ENCODE assay signal across 8 cellular contexts in the genomic region with DNA sequence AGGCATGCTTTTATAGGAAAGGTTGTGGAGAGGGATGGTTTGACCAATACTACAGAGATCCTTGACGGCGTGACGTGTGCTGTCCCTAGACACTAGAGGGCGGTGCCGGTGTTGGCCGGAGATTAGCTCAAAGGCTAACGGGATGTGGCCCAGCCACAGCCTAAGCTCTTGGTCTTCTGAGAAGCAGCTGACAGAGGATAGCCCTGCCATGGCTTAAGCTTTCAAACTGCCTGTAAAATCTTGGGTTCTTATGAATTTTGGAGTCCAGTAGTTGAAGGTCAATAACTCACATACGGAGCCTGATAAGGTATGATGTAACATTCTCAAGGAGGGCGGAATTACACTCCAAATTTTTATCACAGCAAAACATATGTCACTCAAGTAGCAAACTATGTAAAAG.
DNase-seq lines count a peak whose midpoint lies in the region; ATAC-seq and TF ChIP-seq lines count a peak whose summit lies in the region.

No MANE protein-coding gene starts in this region.

- H3K27ac ChIP-seq in CD4-positive, alpha-beta T cell (ENCODE audit: low read depth, low read length) = no peak overlapping the region
- no peak overlapping the region for H3K27ac ChIP-seq in gastrocnemius medialis

- H3K9me3 ChIP-seq in CD4-positive, alpha-beta T cell (ENCODE audit: control insufficient read depth, low read length) = no peaks in the 10 kb centered on the region
- no peaks in the 10 kb centered on the region for H3K9me3 ChIP-seq in gastrocnemius medialis

- no peak for ATAC-seq in CD4-positive, alpha-beta T cell (ENCODE audit: poor library complexity)
- ATAC-seq in GM18505 (IDR thresholded peaks at IDR 0.05; ENCODE audit: unreplicated experiment) (peak; percentile 99), HG02763 (IDR thresholded peaks at IDR 0.05; ENCODE audit: unreplicated experiment) (peak; percentile 96), gastrocnemius medialis (no peak)
- peak; percentile 84 to 95 for ATAC-seq in stimulated activated naive B cell treated with anti-CD40 and anti-IgM and Interleukin-4, amounts not matched to agents 10 μg/mL and 1 μg/mL and 100 μg/mL, for 72 hours (replicated peaks)

- H3K27ac Mint-ChIP-seq in CD4-positive, alpha-beta T cell = no peak overlapping the region
- H3K27ac Mint-ChIP-seq in activated naive CD8-positive, alpha-beta T cell treated with anti-CD3 and anti-CD28 coated beads for 36 hours = no peak overlapping the region
- H3K27ac Mint-ChIP-seq in stimulated activated naive B cell treated with anti-CD40 and anti-IgM and Interleukin-4, amounts not matched to agents 10 μg/mL and 1 μg/mL and 100 μg/mL, for 72 hours = no peak overlapping the region

- H3K36me3 ChIP-seq in gastrocnemius medialis = no peaks in the 10 kb centered on the region

- in situ Hi-C loops in gastrocnemius medialis (cut with MboI; ENCODE audit: low sequenced_read_pairs in 4 of 4) = no loop called here

- no peaks in the 10 kb centered on the region for H3K27me3 ChIP-seq in CD4-positive, alpha-beta T cell (ENCODE audit: control insufficient read depth, insufficient read depth, low read length)
- H3K27me3 ChIP-seq in gastrocnemius medialis = no peaks in the 10 kb centered on the region

- POLR2A ChIA-PET in CD4-positive, alpha-beta T cell (lab: Charles Lee) = no interaction called here

- H3K4me3 ChIP-seq in NB4 (ENCODE audit: low read depth, low read length) (no peak overlapping the region), gastrocnemius medialis (no peak overlapping the region)

- H3K4me1 ChIP-seq in gastrocnemius medialis = no peaks in the 10 kb centered on the region

- intact Hi-C loops in CD4-positive, alpha-beta T cell (cut with DNase I, micrococcal nuclease) = loop anchor here in 1 of 2 experiments (5.0 kb wide), 1 partner anchor 515 kb away; the partner anchor contains the start of gene ATXN7L3B
- intact Hi-C loops in gastrocnemius medialis (cut with DNase I; ENCODE audit: low total_unique reads) = no loop called here

- H3K27me3 Mint-ChIP-seq in CD4-positive, alpha-beta T cell = no peaks in the 10 kb centered on the region
- H3K27me3 Mint-ChIP-seq in activated naive CD8-positive, alpha-beta T cell treated with anti-CD3 and anti-CD28 coated beads for 36 hours = no peaks in the 10 kb centered on the region
- no peaks in the 10 kb centered on the region for H3K27me3 Mint-ChIP-seq in stimulated activated naive B cell treated with anti-CD40 and anti-IgM and Interleukin-4, amounts not matched to agents 10 μg/mL and 1 μg/mL and 100 μg/mL, for 72 hours

- no peaks in the 10 kb centered on the region for H3K4me1 Mint-ChIP-seq in CD4-positive, alpha-beta T cell (ENCODE audit: low read depth)
- no peaks in the 10 kb centered on the region for H3K4me1 Mint-ChIP-seq in activated naive CD8-positive, alpha-beta T cell treated with anti-CD3 and anti-CD28 coated beads for 36 hours
- no peaks in the 10 kb centered on the region for H3K4me1 Mint-ChIP-seq in stimulated activated naive B cell treated with anti-CD40 and anti-IgM and Interleukin-4, amounts not matched to agents 10 μg/mL and 1 μg/mL and 100 μg/mL, for 72 hours

- no peak for DNase-seq in CD4-positive, alpha-beta T cell
- DNase-seq in NB4 (ENCODE audit: low read depth) = peak; percentile 72
- peak; percentile 18 for DNase-seq in activated naive CD8-positive, alpha-beta T cell treated with anti-CD3 and anti-CD28 coated beads for 36 hours
- DNase-seq in hypothalamus (lab: John Stamatoyannopoulos, UW) = peak in 33 of 51 donors; percentile 1 to 68 (median 26)
- peak; percentile 2 for DNase-seq in stimulated activated naive B cell treated with anti-CD40 and anti-IgM and Interleukin-4, amounts not matched to agents 10 μg/mL and 1 μg/mL and 100 μg/mL, for 72 hours
- DNase-seq in gastrocnemius medialis = no peak

- TF ChIP-seq POLR2A in GM18505 (IDR thresholded peaks at IDR 0.05; ENCODE audit: borderline replicate concordance, extremely low read depth, insufficient read depth, insufficient read length) (no peak), NB4 (IDR thresholded peaks at IDR 0.05; ENCODE audit: extremely low read depth, insufficient read length) (no peak), gastrocnemius medialis (IDR thresholded peaks at IDR 0.05) (no peak)

- CTCF ChIA-PET in CD4-positive, alpha-beta T cell (lab: Charles Lee) = no interaction called here

- H3K9me3 Mint-ChIP-seq in CD4-positive, alpha-beta T cell = no peaks in the 10 kb centered on the region
- H3K9me3 Mint-ChIP-seq in activated naive CD8-positive, alpha-beta T cell treated with anti-CD3 and anti-CD28 coated beads for 36 hours = no peaks in the 10 kb centered on the region
- no peaks in the 10 kb centered on the region for H3K9me3 Mint-ChIP-seq in stimulated activated naive B cell treated with anti-CD40 and anti-IgM and Interleukin-4, amounts not matched to agents 10 μg/mL and 1 μg/mL and 100 μg/mL, for 72 hours

- no peaks in the 10 kb centered on the region for H3K36me3 Mint-ChIP-seq in CD4-positive, alpha-beta T cell (ENCODE audit: low read depth)
- H3K36me3 Mint-ChIP-seq in activated naive CD8-positive, alpha-beta T cell treated with anti-CD3 and anti-CD28 coated beads for 36 hours = no peaks in the 10 kb centered on the region
- no peaks in the 10 kb centered on the region for H3K36me3 Mint-ChIP-seq in stimulated activated naive B cell treated with anti-CD40 and anti-IgM and Interleukin-4, amounts not matched to agents 10 μg/mL and 1 μg/mL and 100 μg/mL, for 72 hours

- TF ChIP-seq CTCF in CD4-positive, alpha-beta T cell (IDR thresholded peaks at IDR 0.05) = peak; percentile 15
- TF ChIP-seq CTCF in NB4 (IDR thresholded peaks at IDR 0.05; ENCODE audit: low read depth, low read length) = peak; percentile 90
- peak in 1 of 5 experiments; percentile 22 for TF ChIP-seq CTCF in gastrocnemius medialis (IDR thresholded peaks at IDR 0.05 in 4 of 5, conservative IDR thresholded peaks at IDR 0.05 in 1 of 5)

- H3K4me3 Mint-ChIP-seq in CD4-positive, alpha-beta T cell = no peak overlapping the region
- no peak overlapping the region for H3K4me3 Mint-ChIP-seq in activated naive CD8-positive, alpha-beta T cell treated with anti-CD3 and anti-CD28 coated beads for 36 hours
- no peak overlapping the region for H3K4me3 Mint-ChIP-seq in stimulated activated naive B cell treated with anti-CD40 and anti-IgM and Interleukin-4, amounts not matched to agents 10 μg/mL and 1 μg/mL and 100 μg/mL, for 72 hours

Comparison
In these comparisons a context has a peak if more than half of its experiments do, and no peak if none do; other contexts are left out.
1. ATAC-seq: peak in GM18505 (single experiment), HG02763 (single experiment) and stimulated activated naive B cell treated with anti-CD40 and anti-IgM and Interleukin-4, amounts not matched to agents 10 μg/mL and 1 μg/mL and 100 μg/mL, for 72 hours (2 of 2); none in CD4-positive, alpha-beta T cell (single experiment) and gastrocnemius medialis (0 of 2).
2. DNase-seq: peak in NB4 (single experiment), activated naive CD8-positive, alpha-beta T cell treated with anti-CD3 and anti-CD28 coated beads for 36 hours (single experiment), hypothalamus (33 of 51) and stimulated activated naive B cell treated with anti-CD40 and anti-IgM and Interleukin-4, amounts not matched to agents 10 μg/mL and 1 μg/mL and 100 μg/mL, for 72 hours (single experiment); none in CD4-positive, alpha-beta T cell (0 of 10) and gastrocnemius medialis (0 of 2).